Comparison of ENCODE assay signal across 30 cellular contexts in genomic region chr3:35408882-35409281, GRCh38.
"Had no signal": no experiment of that assay in that cellular context is flagged by ENCODE, and none has a peak within 500 bp of the region (broad histone marks: within the 10 kb centered on the region; RNA-seq: fewer than 3 reads in every experiment).

No MANE protein-coding gene starts in this region.

- H3K9me3 ChIP-seq: adrenal gland, ascending aorta, body of pancreas, breast epithelium, colonic mucosa had no signal

- DNase-seq: activated effector memory CD4-positive, alpha-beta T cell treated with anti-CD3 and anti-CD28 coated beads, Interleukin-2, amount 50 U/mL, for 16 hours; activated effector memory CD4-positive, alpha-beta T cell treated with Interleukin-2 at 50 U/mL for 16 hours; activated gamma-delta T cell; activated gamma-delta T cell treated with Interleukin-2 at 50 U/mL for 16 hours; activated naive CD4-positive, alpha-beta T cell; activated naive CD4-positive, alpha-beta T cell treated with anti-CD3 and anti-CD28 coated beads for 36 hours; activated naive CD4-positive, alpha-beta T cell treated with anti-CD3 and anti-CD28 coated beads, Interleukin-2, amount 10 ng/mL, durations not matched to agents 7 days and 5 days; activated naive CD4-positive, alpha-beta T cell treated with anti-CD3 and anti-CD28 coated beads, Interleukin-2, amount 50 U/mL, for 16 hours; activated naive CD4-positive, alpha-beta T cell treated with Interleukin-2 at 50 U/mL for 16 hours; activated naive CD8-positive, alpha-beta T cell treated with anti-CD3 and anti-CD28 coated beads for 36 hours; activated naive CD8-positive, alpha-beta T cell treated with anti-CD3 and anti-CD28 coated beads, Interleukin-2, amount 10 ng/mL, durations not matched to agents 7 days and 5 days; activated naive CD8-positive, alpha-beta T cell treated with anti-CD3 and anti-CD28 coated beads, Interleukin-2, amount 50 U/mL, for 24 hours; activated T-cell treated with anti-CD3 and anti-CD28 coated beads, Interleukin-2, amount 50 U/mL, for 48 hours; activated T-cell treated with anti-CD3 and anti-CD28 coated beads, Interleukin-2, amount 50 U/mL, for 72 hours; adrenal gland; amniotic stem cell; amygdala; anterior cingulate cortex; aorta; body of pancreas; brain microvascular endothelial cell; caudate nucleus; central memory CD4-positive, alpha-beta T cell; cerebellar nuclear complex; colonic mucosa had no signal

- H3K36me3 ChIP-seq: adrenal gland, ascending aorta, brain microvascular endothelial cell, breast epithelium, cardiac muscle cell, colonic mucosa had no signal

- H3K27me3 ChIP-seq: adrenal gland, ascending aorta, body of pancreas, brain microvascular endothelial cell, breast epithelium, cardiac muscle cell, colonic mucosa had no signal

- H3K27ac ChIP-seq: adrenal gland, ascending aorta, body of pancreas, brain microvascular endothelial cell, breast epithelium, cardiac muscle cell, colonic mucosa had no signal

- ATAC-seq: activated naive CD4-positive, alpha-beta T cell treated with anti-CD3 and anti-CD28 coated beads, Interleukin-2, amount 50 U/mL, for 72 hours; activated naive CD8-positive, alpha-beta T cell treated with anti-CD3 and anti-CD28 coated beads, Interleukin-2, amount 50 U/mL, for 24 hours; activated T-cell treated with anti-CD3 and anti-CD28 coated beads, Interleukin-2, amount 50 U/mL, for 72 hours; activated T-helper 17 cell treated with anti-CD3 and anti-CD28 coated beads, Interleukin-2, amount 50 U/mL, for 72 hours; body of pancreas had no signal

- H3K4me3 ChIP-seq: adrenal gland, ascending aorta, body of pancreas, breast epithelium, cardiac muscle cell, colonic mucosa had no signal

- H3K4me1 ChIP-seq: adrenal gland, ascending aorta, body of pancreas, breast epithelium, colonic mucosa had no signal
